8 cellular contexts compared by ENCODE assay signal in the genomic region with DNA sequence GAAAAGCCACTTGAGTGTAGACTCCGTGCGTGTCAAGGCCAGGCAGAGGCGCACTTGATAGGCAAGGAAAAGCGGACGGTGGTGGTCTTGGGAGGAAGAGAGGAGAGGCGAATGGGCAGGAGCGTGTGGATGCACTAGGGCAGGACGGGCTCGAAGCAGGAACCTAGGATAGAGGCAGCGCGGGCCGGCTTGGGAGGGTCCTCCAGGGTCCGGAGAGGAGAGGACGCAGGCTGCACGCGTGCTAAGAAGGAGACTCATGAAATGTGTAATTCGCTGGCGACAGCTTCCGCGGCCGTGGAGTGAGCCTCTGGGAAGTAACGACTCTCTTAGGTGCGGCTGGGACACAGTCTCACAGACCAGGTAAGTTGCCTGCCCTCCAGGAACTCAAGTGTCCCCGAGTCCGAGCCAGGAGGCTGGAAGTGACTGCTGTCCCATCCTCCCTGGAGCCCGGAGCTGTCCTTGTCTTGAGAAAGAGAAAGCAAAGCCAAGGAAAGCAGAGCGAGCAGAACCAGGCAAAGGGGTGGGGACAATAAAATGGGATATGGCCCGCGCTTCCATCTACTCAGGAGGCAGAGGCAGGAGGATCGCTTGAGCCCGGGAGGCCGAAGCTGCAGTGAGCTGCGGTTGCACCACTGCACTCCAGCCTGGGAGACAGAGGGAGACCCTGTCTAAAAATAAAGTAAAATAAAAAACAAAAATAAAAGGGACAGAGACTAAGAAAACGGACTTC. TPM values are rescaled to one million over a fixed set of nuclear protein-coding genes. Genes with fewer than 3 reads are reported as not detected.
DNase-seq lines count a peak whose midpoint lies in the region; ATAC-seq lines count a peak whose summit lies in the region.

No MANE protein-coding gene starts in this region.

- no peaks in the 10 kb centered on the region for H3K9me3 Mint-ChIP-seq in T-helper 1 cell treated with Interleukin-12 subunit alpha and Interleukin-12 subunit beta and Interleukin-4 antibody, amounts not matched to agents 30 μg/mL and 1 μg/mL, for 36 hours
- H3K9me3 Mint-ChIP-seq in activated T-cell treated with anti-CD3 and anti-CD28 coated beads, Interleukin-2, amount 50 U/mL, for 72 hours = no peaks in the 10 kb centered on the region
- no peaks in the 10 kb centered on the region for H3K9me3 Mint-ChIP-seq in stimulated activated naive B cell treated with anti-CD40 and anti-IgM and Interleukin-4, amounts not matched to agents 10 μg/mL and 1 μg/mL and 100 μg/mL, for 72 hours

- DNase-seq in T-helper 1 cell = no peak
- no peak for DNase-seq in activated T-cell treated with anti-CD3 and anti-CD28 coated beads, Interleukin-2, amount 50 U/mL, for 72 hours
- no peak for DNase-seq in stimulated activated naive B cell treated with anti-CD40 and anti-IgM and Interleukin-4, amounts not matched to agents 10 μg/mL and 1 μg/mL and 100 μg/mL, for 72 hours
- DNase-seq in NCI-H510A treated with DMSO at 0.1 percent for 48 hours (lab: John Stamatoyannopoulos, UW) = no peak
- DNase-seq in stimulated activated CD4-positive, alpha-beta T cell treated with anti-CD3 and anti-CD28 coated beads, Interleukin-2, amount 100 ng/mL, for 48 hours = no peak

- H3K4me1 Mint-ChIP-seq in T-helper 1 cell treated with Interleukin-12 subunit alpha and Interleukin-12 subunit beta and Interleukin-4 antibody, amounts not matched to agents 30 μg/mL and 1 μg/mL, for 36 hours (ENCODE audit: low read depth) = peaks cover 28% of the 10 kb centered on the region
- peaks cover 49% of the 10 kb centered on the region for H3K4me1 Mint-ChIP-seq in activated T-cell treated with anti-CD3 and anti-CD28 coated beads, Interleukin-2, amount 50 U/mL, for 72 hours (ENCODE audit: low read depth)
- H3K4me1 Mint-ChIP-seq in stimulated activated naive B cell treated with anti-CD40 and anti-IgM and Interleukin-4, amounts not matched to agents 10 μg/mL and 1 μg/mL and 100 μg/mL, for 72 hours = peaks cover 30 to 40% of the 10 kb centered on the region in 2 donors

- peaks cover 12% of the 10 kb centered on the region for H3K36me3 Mint-ChIP-seq in T-helper 1 cell treated with Interleukin-12 subunit alpha and Interleukin-12 subunit beta and Interleukin-4 antibody, amounts not matched to agents 30 μg/mL and 1 μg/mL, for 36 hours (ENCODE audit: low read depth)
- H3K36me3 Mint-ChIP-seq in activated T-cell treated with anti-CD3 and anti-CD28 coated beads, Interleukin-2, amount 50 U/mL, for 72 hours (ENCODE audit: insufficient read depth in 2 of 2) = peaks cover 1% of the 10 kb centered on the region in 2 donors
- peaks cover 0 to 4% of the 10 kb centered on the region in 2 donors for H3K36me3 Mint-ChIP-seq in stimulated activated naive B cell treated with anti-CD40 and anti-IgM and Interleukin-4, amounts not matched to agents 10 μg/mL and 1 μg/mL and 100 μg/mL, for 72 hours

- peak overlapping the region; percentile 95; the same call in 1 of the 2 replicates for H3K4me3 ChIP-seq in iPS-18c (ENCODE audit: insufficient read depth, low read depth, low read length)

- peak overlapping the region; percentile 92 for H3K4me3 Mint-ChIP-seq in T-helper 1 cell treated with Interleukin-12 subunit alpha and Interleukin-12 subunit beta and Interleukin-4 antibody, amounts not matched to agents 30 μg/mL and 1 μg/mL, for 36 hours
- H3K4me3 Mint-ChIP-seq in activated T-cell treated with anti-CD3 and anti-CD28 coated beads, Interleukin-2, amount 50 U/mL, for 72 hours = peak overlapping the region; percentile 88 to 89
- peak overlapping the region; percentile 91 to 97 for H3K4me3 Mint-ChIP-seq in stimulated activated naive B cell treated with anti-CD40 and anti-IgM and Interleukin-4, amounts not matched to agents 10 μg/mL and 1 μg/mL and 100 μg/mL, for 72 hours

- no peaks in the 10 kb centered on the region for H3K27me3 Mint-ChIP-seq in T-helper 1 cell treated with Interleukin-12 subunit alpha and Interleukin-12 subunit beta and Interleukin-4 antibody, amounts not matched to agents 30 μg/mL and 1 μg/mL, for 36 hours (ENCODE audit: low read depth)
- H3K27me3 Mint-ChIP-seq in activated T-cell treated with anti-CD3 and anti-CD28 coated beads, Interleukin-2, amount 50 U/mL, for 72 hours (ENCODE audit: low read depth) = no peaks in the 10 kb centered on the region
- H3K27me3 Mint-ChIP-seq in stimulated activated naive B cell treated with anti-CD40 and anti-IgM and Interleukin-4, amounts not matched to agents 10 μg/mL and 1 μg/mL and 100 μg/mL, for 72 hours = no peaks in the 10 kb centered on the region

- no peaks in the 10 kb centered on the region for H3K9me3 ChIP-seq in iPS-18c (ENCODE audit: control insufficient read depth, insufficient read depth, low read length)

- H3K27ac Mint-ChIP-seq in T-helper 1 cell treated with Interleukin-12 subunit alpha and Interleukin-12 subunit beta and Interleukin-4 antibody, amounts not matched to agents 30 μg/mL and 1 μg/mL, for 36 hours = peak overlapping the region; percentile 62
- no peak overlapping the region for H3K27ac Mint-ChIP-seq in activated T-cell treated with anti-CD3 and anti-CD28 coated beads, Interleukin-2, amount 50 U/mL, for 72 hours
- peak overlapping the region; percentile 94 for H3K27ac Mint-ChIP-seq in stimulated activated naive B cell treated with anti-CD40 and anti-IgM and Interleukin-4, amounts not matched to agents 10 μg/mL and 1 μg/mL and 100 μg/mL, for 72 hours

- no peak for ATAC-seq in activated T-cell treated with anti-CD3 and anti-CD28 coated beads, Interleukin-2, amount 50 U/mL, for 72 hours (replicated peaks in 1 of 2)
- no peak for ATAC-seq in stimulated activated naive B cell treated with anti-CD40 and anti-IgM and Interleukin-4, amounts not matched to agents 10 μg/mL and 1 μg/mL and 100 μg/mL, for 72 hours (replicated peaks)
- ATAC-seq in GM19324 (IDR thresholded peaks at IDR 0.05; ENCODE audit: low FRiP score, unreplicated experiment) = no peak

RNA-seq across cellular contexts. Expression of gene IL17RA, which starts 0.8 kb away (rescaled TPM):
- 10 to 100 TPM; 19.5 to 23.5 TPM for total RNA-seq in activated T-cell treated with anti-CD3 and anti-CD28 coated beads, Interleukin-2, amount 50 U/mL, for 72 hours

RNA-seq across cellular contexts. Expression of gene TMEM121B, which starts 37.2 kb away (rescaled TPM):
- total RNA-seq in activated T-cell treated with anti-CD3 and anti-CD28 coated beads, Interleukin-2, amount 50 U/mL, for 72 hours = under 1 TPM; 0.07 TPM
